ENCODE assay signal across 27 cellular contexts in the genomic region with DNA sequence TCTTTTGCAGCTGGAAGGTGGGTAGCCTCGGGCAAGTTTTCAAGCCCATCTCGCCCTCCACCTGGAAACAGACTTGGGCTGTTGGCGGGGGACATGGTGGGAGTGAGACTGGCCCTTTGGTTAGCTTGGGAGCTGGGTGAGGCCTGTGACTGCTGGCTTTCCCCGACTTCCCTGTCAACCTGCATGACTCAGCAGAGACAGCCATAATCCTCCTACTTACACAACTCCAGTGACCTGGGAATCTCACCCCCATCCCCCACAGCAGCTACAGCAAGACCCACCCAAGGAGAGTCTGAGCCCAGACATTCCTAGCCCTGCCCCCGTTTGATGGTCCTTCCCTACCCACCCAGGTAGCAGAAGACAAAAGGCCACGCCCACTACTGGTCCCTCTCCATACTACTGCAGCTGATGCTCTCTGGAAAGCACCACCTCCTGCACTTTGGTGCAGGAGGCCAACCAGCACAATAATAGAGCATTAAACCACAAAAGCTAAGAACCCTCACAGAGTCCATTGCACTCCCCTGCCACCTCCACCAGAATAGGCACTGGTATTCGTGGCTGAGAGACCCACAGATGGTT.
"Had no signal": no experiment of that assay in that cellular context is flagged by ENCODE, and none has a peak within 500 bp of the region (broad histone marks: within the 10 kb centered on the region; RNA-seq: fewer than 3 reads in every experiment).

No MANE protein-coding gene starts in this region.

- H3K4me3 Mint-ChIP-seq: activated CD4-positive, alpha-beta T cell treated with anti-CD3 and anti-CD28 coated beads, Interleukin-2, amount 10 ng/mL, durations not matched to agents 7 days and 5 days; activated CD8-positive, alpha-beta T cell treated with anti-CD3 and anti-CD28 coated beads for 36 hours; activated naive CD8-positive, alpha-beta T cell; effector memory CD8-positive, alpha-beta T cell; mesothelial cell of epicardium; naive B cell; T-helper 17 cell; WTC11 had no signal

- H3K27me3 ChIP-seq: body of pancreas, cardiac muscle cell, pancreas, right atrium auricular region, spleen, testis, transverse colon had no signal

- H3K4me1 Mint-ChIP-seq: activated CD4-positive, alpha-beta T cell treated with anti-CD3 and anti-CD28 coated beads, Interleukin-2, amount 10 ng/mL, durations not matched to agents 7 days and 5 days; mesothelial cell of epicardium; naive B cell; T-helper 17 cell; WTC11 had no signal

- H3K4me3 ChIP-seq: body of pancreas, cardiac muscle cell, pancreas, prostate gland, right atrium auricular region, spleen, testis, transverse colon had no signal

- H3K4me1 ChIP-seq: body of pancreas, pancreas, prostate gland, right atrium auricular region, spleen, testis, transverse colon had no signal

- H3K27ac Mint-ChIP-seq: activated CD4-positive, alpha-beta T cell treated with anti-CD3 and anti-CD28 coated beads, Interleukin-2, amount 10 ng/mL, durations not matched to agents 7 days and 5 days; activated CD8-positive, alpha-beta T cell treated with anti-CD3 and anti-CD28 coated beads for 36 hours; activated naive CD8-positive, alpha-beta T cell; activated T-helper 2 cell treated with anti-CD3 and anti-CD28 coated beads, Interferon-gamma antibody, Interleukin-2, Interleukin-4, amounts not matched to agents 10 μg/mL and 5 μg/mL and 100 μg/mL, durations not matched to agents 14 hours and 24 hours and 36 hours; effector memory CD8-positive, alpha-beta T cell; mesothelial cell of epicardium; naive B cell; T-helper 17 cell; WTC11 had no signal

- H3K36me3 Mint-ChIP-seq: activated naive CD8-positive, alpha-beta T cell; mesothelial cell of epicardium; naive B cell had no signal

- DNase-seq: activated CD4-positive, alpha-beta T cell treated with anti-CD3 and anti-CD28 coated beads for 1 hour; activated CD4-positive, alpha-beta T cell treated with anti-CD3 and anti-CD28 coated beads, Interleukin-2, amount 10 ng/mL, durations not matched to agents 7 days and 5 days; activated CD8-positive, alpha-beta T cell treated with anti-CD3 and anti-CD28 coated beads for 36 hours; activated T-cell treated with anti-CD3 and anti-CD28 coated beads, Interleukin-2, amount 50 U/mL, for 48 hours; aorta; body of pancreas; cortex of kidney; effector memory CD8-positive, alpha-beta T cell; foreskin fibroblast; mammary epithelial cell; naive B cell; nucleus accumbens; spleen; stimulated activated naive CD8-positive, alpha-beta T cell treated with anti-CD3 and anti-CD28 coated beads, Interleukin-15, Interleukin-2, amounts not matched to agents 100 U/mL and 50 U/mL, for 24 hours; T-helper 17 cell; T1000; testis; transverse colon had no signal

- H3K27me3 Mint-ChIP-seq: activated CD4-positive, alpha-beta T cell treated with anti-CD3 and anti-CD28 coated beads, Interleukin-2, amount 10 ng/mL, durations not matched to agents 7 days and 5 days; activated CD8-positive, alpha-beta T cell treated with anti-CD3 and anti-CD28 coated beads for 36 hours; activated naive CD8-positive, alpha-beta T cell; effector memory CD8-positive, alpha-beta T cell; naive B cell; T-helper 17 cell had no signal

- H3K9me3 ChIP-seq: pancreas, prostate gland, right atrium auricular region, testis, transverse colon had no signal

- H3K36me3 ChIP-seq: cardiac muscle cell, pancreas, prostate gland, right atrium auricular region, spleen, transverse colon had no signal

- ATAC-seq: activated CD8-positive, alpha-beta T cell treated with anti-CD3 and anti-CD28 coated beads for 36 hours; body of pancreas; effector memory CD8-positive, alpha-beta T cell; esophagus mucosa; pancreas; stimulated activated naive CD8-positive, alpha-beta T cell treated with anti-CD3 and anti-CD28 coated beads, Interleukin-15, Interleukin-2, amounts not matched to agents 100 U/mL and 50 U/mL, for 24 hours; T-helper 17 cell; WTC11 had no signal

- H3K27ac ChIP-seq: body of pancreas, cardiac muscle cell, pancreas, prostate gland, right atrium auricular region, spleen, testis, transverse colon had no signal
